8 cellular contexts compared by ENCODE assay signal in genomic region chr10:92590623-92591549, GRCh38. TPM values are rescaled to one million over a fixed set of nuclear protein-coding genes. Genes with fewer than 3 reads are reported as not detected.
DNase-seq lines count a peak whose midpoint lies in the region.

No MANE protein-coding gene starts in this region.

- DNase-seq in activated naive CD4-positive, alpha-beta T cell treated with anti-CD3 and anti-CD28 coated beads for 36 hours: peak; percentile 18
- no peak for DNase-seq in activated naive CD4-positive, alpha-beta T cell treated with Interleukin-2 at 50 U/mL for 16 hours
- DNase-seq in HCEC 1CT (peak; percentile 51), NCI-H146 (lab: John Stamatoyannopoulos, UW) (peak; percentile 59), foreskin melanocyte (peak; percentile 44), nucleus accumbens (lab: John Stamatoyannopoulos, UW) (peak in 38 of 56 donors; percentile 1 to 64 (median 12)), HuH-7.5 (ENCODE audit: low spot score) (no peak)
- DNase-seq in activated T-cell treated with anti-CD3 and anti-CD28 coated beads, Interleukin-2, amount 50 U/mL, for 1 hour: peak; percentile 21

- H3K27ac Mint-ChIP-seq in activated naive CD4-positive, alpha-beta T cell treated with anti-CD3 and anti-CD28 coated beads for 36 hours: peak overlapping the region; percentile 99

- peaks cover 12% of the 10 kb centered on the region for H3K36me3 Mint-ChIP-seq in activated naive CD4-positive, alpha-beta T cell treated with anti-CD3 and anti-CD28 coated beads for 36 hours (ENCODE audit: low read depth)

- peak overlapping the region; percentile 95 for H3K4me3 Mint-ChIP-seq in activated naive CD4-positive, alpha-beta T cell treated with anti-CD3 and anti-CD28 coated beads for 36 hours

- H3K9me3 Mint-ChIP-seq in activated naive CD4-positive, alpha-beta T cell treated with anti-CD3 and anti-CD28 coated beads for 36 hours: no peaks in the 10 kb centered on the region

- peaks cover 18% of the 10 kb centered on the region for H3K4me1 Mint-ChIP-seq in activated naive CD4-positive, alpha-beta T cell treated with anti-CD3 and anti-CD28 coated beads for 36 hours (ENCODE audit: low read depth)

- H3K27me3 Mint-ChIP-seq in activated naive CD4-positive, alpha-beta T cell treated with anti-CD3 and anti-CD28 coated beads for 36 hours (ENCODE audit: low read depth): no peaks in the 10 kb centered on the region

- CTCF ChIA-PET in activated naive CD4-positive, alpha-beta T cell treated with anti-CD3 and anti-CD28 coated beads for 36 hours (lab: Charles Lee): interaction anchor here (1.1 to 1.6 kb wide), 3 partner anchors 17 to 74 kb away, joined by 5 to 12 read pairs (median 5); partner anchors contain the start of gene IDE

- intact Hi-C loops in activated naive CD4-positive, alpha-beta T cell treated with anti-CD3 and anti-CD28 coated beads for 36 hours (cut with micrococcal nuclease): loop anchor here (1.0 to 5.0 kb wide), 10 partner anchors 17 to 1369 kb away; partner anchors contain the start of genes BTAF1, CPEB3, FRA10AC1 and HECTD2

RNA-seq across cellular contexts. Expression of gene KIF11, which starts 2.0 kb away (rescaled TPM):
- 10 to 100 TPM; 43.2 to 43.4 TPM for total RNA-seq in activated naive CD4-positive, alpha-beta T cell treated with anti-CD3 and anti-CD28 coated beads for 36 hours

RNA-seq across cellular contexts. Expression of gene IDE, which starts 17.0 kb away (rescaled TPM):
- 10 to 100 TPM; 30.8 to 31.2 TPM for total RNA-seq in activated naive CD4-positive, alpha-beta T cell treated with anti-CD3 and anti-CD28 coated beads for 36 hours

Comparison
In these comparisons a context has a peak if more than half of its experiments do, and no peak if none do; other contexts are left out.
1. DNase-seq: peak in activated naive CD4-positive, alpha-beta T cell treated with anti-CD3 and anti-CD28 coated beads for 36 hours (single experiment), HCEC 1CT (single experiment), NCI-H146 (single experiment), activated T-cell treated with anti-CD3 and anti-CD28 coated beads, Interleukin-2, amount 50 U/mL, for 1 hour (single experiment), foreskin melanocyte (single experiment) and nucleus accumbens (38 of 56); none in activated naive CD4-positive, alpha-beta T cell treated with Interleukin-2 at 50 U/mL for 16 hours (single experiment) and HuH-7.5 (single experiment).